In genomic region chr16:51228097-51228659, GRCh38 we compare ENCODE assay signal across 27 cellular contexts.
"Had no signal": no experiment of that assay in that cellular context is flagged by ENCODE, and none has a peak within 500 bp of the region (broad histone marks: within the 10 kb centered on the region; RNA-seq: fewer than 3 reads in every experiment).

No MANE protein-coding gene starts in this region.

- H3K9me2 ChIP-seq: SK-N-SH had no signal

- H3K27ac ChIP-seq: adrenal gland, Peyer's patch, RWPE1, SJCRH30, VCaP had no signal

- H3K4me1 ChIP-seq: adrenal gland, Peyer's patch, SJCRH30 had no signal

- ATAC-seq: activated CD4-positive, alpha-beta T cell treated with anti-CD3 and anti-CD28 coated beads for 36 hours; activated T-helper 17 cell treated with anti-CD3 and anti-CD28 coated beads, Interleukin-2, amount 50 U/mL, for 72 hours had no signal

- H3K4me2 ChIP-seq: SK-N-SH had no signal

- H3K36me3 ChIP-seq: adrenal gland, Peyer's patch, SJCRH30 had no signal

- H3K36me3 Mint-ChIP-seq: activated naive CD4-positive, alpha-beta T cell treated with anti-CD3 and anti-CD28 coated beads, Interleukin-2, amount 10 ng/mL, durations not matched to agents 7 days and 5 days; activated naive CD8-positive, alpha-beta T cell treated with anti-CD3 and anti-CD28 coated beads for 36 hours had no signal

- H3K9ac ChIP-seq: SK-N-SH had no signal

- H3K4me1 Mint-ChIP-seq: activated CD4-positive, alpha-beta memory T cell treated with anti-CD3 and anti-CD28 coated beads, Interleukin-2, amount 10 ng/mL, durations not matched to agents 7 days and 5 days; activated CD4-positive, alpha-beta T cell treated with anti-CD3 and anti-CD28 coated beads for 36 hours; activated naive CD4-positive, alpha-beta T cell treated with anti-CD3 and anti-CD28 coated beads, Interleukin-2, amount 10 ng/mL, durations not matched to agents 7 days and 5 days; activated naive CD8-positive, alpha-beta T cell treated with anti-CD3 and anti-CD28 coated beads for 36 hours; activated T-helper 17 cell treated with anti-CD3 and anti-CD28 coated beads, Interleukin-2, amount 50 U/mL, for 72 hours had no signal

- H3K4me3 ChIP-seq: adrenal gland, Peyer's patch, SJCRH30 had no signal

- DNase-seq: activated CD4-positive, alpha-beta memory T cell treated with anti-CD3 and anti-CD28 coated beads, Interleukin-2, amount 10 ng/mL, durations not matched to agents 7 days and 5 days; activated CD4-positive, alpha-beta T cell treated with anti-CD3 and anti-CD28 coated beads for 36 hours; activated CD4-positive, alpha-beta T cell treated with anti-CD3 and anti-CD28 coated beads, Interleukin-2, amount 50 U/mL, for 1 hour; activated gamma-delta T cell treated with Interleukin-2 at 50 U/mL for 16 hours; activated naive CD4-positive, alpha-beta T cell treated with anti-CD3 and anti-CD28 coated beads, Interleukin-2, amount 10 ng/mL, durations not matched to agents 7 days and 5 days; activated naive CD8-positive, alpha-beta T cell treated with anti-CD3 and anti-CD28 coated beads for 36 hours; activated T-cell treated with anti-CD3 and anti-CD28 coated beads for 4 hours; activated T-cell treated with anti-CD3 and anti-CD28 coated beads, Interleukin-2, amount 50 U/mL, for 48 hours; adrenal gland; anterior cingulate cortex; Karpas-422; MM.1S; NCI-H1105; NCI-H1436 treated with DMSO at 0.1 percent for 48 hours; NCI-H187; NCI-H2081; NCI-H510A treated with DMSO at 0.1 percent for 48 hours; NCI-H69; NK-92 treated with Interleukin-12 subunit alpha and Interleukin-12 subunit beta, amount 100 ng/mL, for 24 hours; Peyer's patch; Right ventricle myocardium superior; SJCRH30; SK-N-SH; T-helper 1 cell had no signal

- H3K9me3 ChIP-seq: adrenal gland, Peyer's patch, SJCRH30, SK-N-SH had no signal

- H3K27me3 Mint-ChIP-seq: activated CD4-positive, alpha-beta memory T cell treated with anti-CD3 and anti-CD28 coated beads, Interleukin-2, amount 10 ng/mL, durations not matched to agents 7 days and 5 days; activated naive CD4-positive, alpha-beta T cell treated with anti-CD3 and anti-CD28 coated beads, Interleukin-2, amount 10 ng/mL, durations not matched to agents 7 days and 5 days; activated naive CD8-positive, alpha-beta T cell treated with anti-CD3 and anti-CD28 coated beads for 36 hours had no signal

- H3K27me3 ChIP-seq: adrenal gland, Peyer's patch, SJCRH30 had no signal

- H3K4me3 Mint-ChIP-seq: activated CD4-positive, alpha-beta memory T cell treated with anti-CD3 and anti-CD28 coated beads, Interleukin-2, amount 10 ng/mL, durations not matched to agents 7 days and 5 days; activated CD4-positive, alpha-beta T cell treated with anti-CD3 and anti-CD28 coated beads for 36 hours; activated naive CD4-positive, alpha-beta T cell treated with anti-CD3 and anti-CD28 coated beads, Interleukin-2, amount 10 ng/mL, durations not matched to agents 7 days and 5 days; activated naive CD8-positive, alpha-beta T cell treated with anti-CD3 and anti-CD28 coated beads for 36 hours; activated T-helper 17 cell treated with anti-CD3 and anti-CD28 coated beads, Interleukin-2, amount 50 U/mL, for 72 hours had no signal

- H3K27ac Mint-ChIP-seq: activated CD4-positive, alpha-beta memory T cell treated with anti-CD3 and anti-CD28 coated beads, Interleukin-2, amount 10 ng/mL, durations not matched to agents 7 days and 5 days; activated CD4-positive, alpha-beta T cell treated with anti-CD3 and anti-CD28 coated beads for 36 hours; activated naive CD4-positive, alpha-beta T cell treated with anti-CD3 and anti-CD28 coated beads, Interleukin-2, amount 10 ng/mL, durations not matched to agents 7 days and 5 days; activated naive CD8-positive, alpha-beta T cell treated with anti-CD3 and anti-CD28 coated beads for 36 hours; activated T-helper 17 cell treated with anti-CD3 and anti-CD28 coated beads, Interleukin-2, amount 50 U/mL, for 72 hours had no signal
